In the genomic region with DNA sequence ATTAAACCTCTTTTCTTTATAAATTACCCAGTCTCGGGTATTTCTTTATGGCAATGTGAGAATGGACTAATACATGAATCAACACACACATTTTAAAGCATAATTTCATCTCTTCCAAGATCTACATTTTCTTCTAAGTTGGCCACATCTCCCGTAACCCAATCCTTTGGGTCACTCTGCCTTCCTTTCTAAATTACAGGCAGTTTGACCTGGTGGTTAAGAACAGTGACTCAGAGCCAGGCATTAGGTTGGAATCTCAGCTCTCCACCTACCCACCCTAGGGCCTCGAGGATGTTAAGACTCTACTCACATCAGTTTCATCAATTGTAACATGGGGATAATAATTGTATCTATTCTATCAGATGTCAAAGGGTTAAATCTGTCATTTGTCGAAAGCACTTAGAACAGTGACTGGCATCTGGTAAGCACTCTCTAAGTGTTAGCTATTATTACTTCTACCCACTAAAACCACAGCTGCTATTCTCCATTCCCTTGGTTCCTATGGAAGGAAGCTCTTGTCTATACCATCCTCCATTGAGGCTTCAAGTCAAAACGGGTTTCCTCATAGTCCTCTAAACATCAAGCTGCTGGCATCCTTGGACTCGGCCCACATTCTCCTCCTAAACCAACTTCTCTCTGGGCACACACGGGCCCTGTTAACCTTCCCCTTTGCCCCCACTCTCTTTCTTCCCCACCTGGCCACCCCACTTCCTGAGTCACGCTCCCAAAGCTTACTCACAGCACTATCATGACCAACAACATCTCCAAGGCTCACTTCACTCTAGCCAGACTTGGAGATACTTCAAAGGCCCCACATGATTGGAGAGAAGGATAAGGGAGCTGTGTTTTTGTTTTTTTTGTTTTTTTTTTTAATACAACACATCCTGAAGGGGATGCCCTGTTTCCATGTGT, we compare ENCODE assay signal across 13 cellular contexts.
DNase-seq lines count a peak whose midpoint lies in the region; TF ChIP-seq lines count a peak whose summit lies in the region.
"Had no signal": no experiment of that assay in that cellular context is flagged by ENCODE, and none has a peak within 500 bp of the region (broad histone marks: within the 10 kb centered on the region; RNA-seq: fewer than 3 reads in every experiment).

No MANE protein-coding gene starts in this region.

- H3K23ac ChIP-seq in neuronal stem cell (ENCODE audit: low read depth, low read length, poor library complexity) = no peak overlapping the region

- H2AK5ac ChIP-seq in neuronal stem cell (ENCODE audit: low read depth, low read length) = no peak overlapping the region

- H3K27ac ChIP-seq in esophagus muscularis mucosa (replicated peaks in 1 of 4) (peak overlapping the region; percentile 67 to 74 (median 72)), neuronal stem cell (replicated peaks; ENCODE audit: low read length) (no peak overlapping the region), dorsolateral prefrontal cortex (no peak overlapping the region)

- H3K18ac ChIP-seq in neuronal stem cell (ENCODE audit: low read length) = peak overlapping the region; percentile 48

- H3K4me2 ChIP-seq in neuronal stem cell (ENCODE audit: insufficient read depth, low read length, poor library complexity, severe bottlenecking) = no peak overlapping the region

- no peak overlapping the region for H3K4ac ChIP-seq in neuronal stem cell (ENCODE audit: low read length)

- no peak overlapping the region for H2BK15ac ChIP-seq in neuronal stem cell (ENCODE audit: low read length)

- DNase-seq in EL (peak; percentile 83), NCI-H226 (peak; percentile 22), esophagus muscularis mucosa (ENCODE audit: extremely low spot score) (no peak), neuronal stem cell (ENCODE audit: low spot score) (no peak), NK-92 (lab: John Stamatoyannopoulos, UW; ENCODE audit: unreplicated experiment) (no peak), retina (no peak), DMS79 (lab: John Stamatoyannopoulos, UW) (no peak), dorsolateral prefrontal cortex (no peak)
- DNase-seq: activated T-cell treated with anti-CD3 and anti-CD28 coated beads, Interleukin-2, amount 50 U/mL, for 48 hours; CD4-positive, CD25-positive, alpha-beta regulatory T cell; central memory CD4-positive, alpha-beta T cell; naive thymus-derived CD4-positive, alpha-beta T cell; NCI-H526 had no signal

- peaks cover 32 to 66% (median 47%) of the 10 kb centered on the region in 4 donors for H3K4me1 ChIP-seq in esophagus muscularis mucosa
- peaks cover 13 to 26% of the 10 kb centered on the region in 2 donors for H3K4me1 ChIP-seq in neuronal stem cell (ENCODE audit: control insufficient read depth in 2 of 2, insufficient read depth in 1 of 2, low read depth in 1 of 2, low read length in 2 of 2)

- no peak for TF ChIP-seq CTCF in esophagus muscularis mucosa (IDR thresholded peaks at IDR 0.05)
- TF ChIP-seq CTCF in dorsolateral prefrontal cortex (IDR thresholded peaks at IDR 0.05 in 54 of 56, conservative IDR thresholded peaks at IDR 0.05 in 2 of 56; ENCODE audit: low read depth in 1 of 56, partially characterized antibody in 56 of 56) = no peak

- WGBS in esophagus muscularis mucosa = 89% methylated on average over 8 of the region's 8 CpGs
- no CpG with 5 or more reads among the region's 8 CpGs for WGBS in neuronal stem cell (ENCODE audit: extremely low coverage in 2 of 2, insufficient read length in 2 of 2, insufficient replicate concordance in 1 of 2), 2 donors

- H3K14ac ChIP-seq in neuronal stem cell (ENCODE audit: low read length) = no peak overlapping the region

- intact Hi-C loops in esophagus muscularis mucosa (cut with DNase I) = no loop called here
- intact Hi-C loops in dorsolateral prefrontal cortex (cut with DNase I) = no loop called here

- peak overlapping the region; percentile 36 for H2AFZ ChIP-seq in neuronal stem cell (ENCODE audit: low read length)

- H3K79me1 ChIP-seq in neuronal stem cell (ENCODE audit: low read depth, low read length) = no peaks in the 10 kb centered on the region

- no peak overlapping the region for H2BK5ac ChIP-seq in neuronal stem cell (ENCODE audit: low read length)

- no peak overlapping the region for H4K8ac ChIP-seq in neuronal stem cell (ENCODE audit: low read depth, low read length)

- TF ChIP-seq POLR2A in esophagus muscularis mucosa (IDR thresholded peaks at IDR 0.05; ENCODE audit: low read depth) = no peak

- no peak overlapping the region for H2BK120ac ChIP-seq in neuronal stem cell (ENCODE audit: low read depth, low read length)

- H3K9ac ChIP-seq in neuronal stem cell (ENCODE audit: low read depth, low read length, poor library complexity) = no peak overlapping the region

- H3K27me3 ChIP-seq in esophagus muscularis mucosa (no peaks in the 10 kb centered on the region), neuronal stem cell (ENCODE audit: control insufficient read depth in 3 of 3, insufficient read depth in 3 of 3, low read depth in 1 of 3, low read length in 3 of 3) (no peaks in the 10 kb centered on the region), dorsolateral prefrontal cortex (no peaks in the 10 kb centered on the region)

- peaks cover 0 to 6% (median 2%) of the 10 kb centered on the region in 4 donors for H3K36me3 ChIP-seq in esophagus muscularis mucosa
- H3K36me3 ChIP-seq in neuronal stem cell (replicated peaks in 1 of 2; ENCODE audit: control insufficient read depth in 2 of 2, insufficient read depth in 2 of 2, low read length in 2 of 2) = no peaks in the 10 kb centered on the region

- no peak overlapping the region for H2BK12ac ChIP-seq in neuronal stem cell (ENCODE audit: low read length)

- H3K4me3 ChIP-seq in esophagus muscularis mucosa (no peak overlapping the region), neuronal stem cell (ENCODE audit: low read length in 2 of 2) (no peak overlapping the region), dorsolateral prefrontal cortex (no peak overlapping the region)

- H4K91ac ChIP-seq in neuronal stem cell (ENCODE audit: low read depth, low read length, poor library complexity) = no peak overlapping the region

- TF ChIP-seq EP300 in esophagus muscularis mucosa (IDR thresholded peaks at IDR 0.05) = no peak

- H3K9me3 ChIP-seq in esophagus muscularis mucosa (no peaks in the 10 kb centered on the region), neuronal stem cell (replicated peaks in 1 of 2; ENCODE audit: control insufficient read depth in 2 of 2, insufficient read depth in 1 of 2, low read depth in 1 of 2, low read length in 2 of 2) (no peaks in the 10 kb centered on the region)

Comparison
In these comparisons a context has a peak if more than half of its experiments do, and no peak if none do; other contexts are left out.
1. DNase-seq: peak in EL (single experiment) and NCI-H226 (single experiment); none in esophagus muscularis mucosa (single experiment), neuronal stem cell (single experiment), NK-92 (single experiment), retina (single experiment), DMS79 (single experiment) and dorsolateral prefrontal cortex (0 of 10).
2. H3K27ac ChIP-seq: peak in esophagus muscularis mucosa (4 of 4); none in neuronal stem cell (single experiment) and dorsolateral prefrontal cortex (0 of 59).